9 cellular contexts compared by ENCODE assay signal in the genomic region with DNA sequence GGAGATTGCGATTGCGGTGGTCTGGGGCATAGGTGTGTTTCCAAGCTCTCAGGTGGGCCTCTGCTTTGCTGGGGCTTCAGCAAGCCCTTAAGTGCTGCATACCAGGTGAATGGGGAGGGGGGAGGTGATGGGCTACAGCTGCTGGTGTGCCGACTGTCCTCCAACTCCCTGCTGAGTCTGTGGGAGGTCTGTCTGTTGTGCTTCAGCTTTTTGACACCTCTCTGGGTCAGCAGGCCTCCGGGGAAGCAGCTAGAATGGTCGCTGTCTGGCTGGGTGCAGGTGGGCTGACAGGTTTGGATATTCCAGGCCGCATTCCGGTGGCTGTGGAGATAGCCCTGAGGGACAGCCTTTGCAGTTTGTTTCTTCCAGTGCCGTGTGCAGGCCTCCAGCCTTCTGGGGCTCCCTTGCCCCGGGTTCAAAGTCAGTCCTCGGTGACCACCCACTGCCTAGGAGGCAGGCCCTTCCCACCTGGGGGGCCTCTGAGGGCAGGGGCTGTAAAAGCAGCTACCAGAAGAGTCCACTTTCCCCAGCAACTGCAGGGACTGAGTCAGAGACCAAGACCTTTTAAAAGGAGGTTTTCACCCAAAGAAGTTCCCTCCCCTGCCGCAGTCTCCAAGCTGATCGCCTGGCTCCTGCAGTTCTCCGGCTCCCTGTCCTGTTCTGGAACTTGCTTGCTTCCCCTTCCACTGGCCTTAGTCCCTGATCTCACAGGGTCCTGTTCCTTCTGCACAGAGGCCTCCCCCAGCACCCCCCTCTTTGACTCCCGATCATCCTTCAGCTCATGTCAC. TPM values are rescaled to one million over a fixed set of nuclear protein-coding genes. Genes with fewer than 3 reads are reported as not detected.
DNase-seq lines count a peak whose midpoint lies in the region; ATAC-seq and TF ChIP-seq lines count a peak whose summit lies in the region.
"Had no signal": no experiment of that assay in that cellular context is flagged by ENCODE, and none has a peak within 500 bp of the region (broad histone marks: within the 10 kb centered on the region; RNA-seq: fewer than 3 reads in every experiment).

No MANE protein-coding gene starts in this region.

- CTCF ChIA-PET in activated CD4-positive, alpha-beta memory T cell treated with anti-CD3 and anti-CD28 coated beads for 36 hours (lab: Charles Lee), result interaction anchor here (0.6 to 3.7 kb wide), 8 partner anchors 8 to 243 kb away, joined by 3 to 37 read pairs (median 4); a partner anchor contains a TSS

- peak overlapping the region; percentile 62 for H3K4me3 ChIP-seq in fibroblast of mammary gland (ENCODE audit: control insufficient read depth, low read depth, low read length)

- DNase-seq in SIG-M5 treated with dmso at 0.1 percent for 504 hours (lab: John Stamatoyannopoulos, UW; ENCODE audit: unreplicated experiment) (peak; percentile 55), SIG-M5 (lab: John Stamatoyannopoulos, UW) (no peak), fibroblast of mammary gland (ENCODE audit: low read depth) (peak; percentile 52), DMS79 treated with DMSO at 0.1 percent for 48 hours (lab: John Stamatoyannopoulos, UW) (no peak), KG1 (lab: John Stamatoyannopoulos, UW) (no peak)
- DNase-seq in activated CD4-positive, alpha-beta memory T cell treated with anti-CD3 and anti-CD28 coated beads for 36 hours, result no peak
- DNase-seq: NCI-H187 treated with DMSO at 0.1 percent for 48 hours had no signal

- TF ChIP-seq CTCF in fibroblast of mammary gland (conservative IDR thresholded peaks at IDR 0.05; ENCODE audit: control insufficient read depth, insufficient read depth, low read depth, low read length), result no peak

- H3K4me1 Mint-ChIP-seq in activated CD4-positive, alpha-beta memory T cell treated with anti-CD3 and anti-CD28 coated beads for 36 hours (ENCODE audit: low read depth), result peaks cover 79% of the 10 kb centered on the region
- H3K4me1 Mint-ChIP-seq in stimulated activated naive CD8-positive, alpha-beta T cell treated with anti-CD3 and anti-CD28 coated beads, Interleukin-15, Interleukin-2, amounts not matched to agents 100 ng/mL and 50 ng/mL, for 24 hours (ENCODE audit: low read depth), result peaks cover 83% of the 10 kb centered on the region

- peak overlapping the region; percentile 74 for H3K4me3 Mint-ChIP-seq in activated CD4-positive, alpha-beta memory T cell treated with anti-CD3 and anti-CD28 coated beads for 36 hours
- peak overlapping the region; percentile 78 for H3K4me3 Mint-ChIP-seq in stimulated activated naive CD8-positive, alpha-beta T cell treated with anti-CD3 and anti-CD28 coated beads, Interleukin-15, Interleukin-2, amounts not matched to agents 100 ng/mL and 50 ng/mL, for 24 hours

- H3K27me3 Mint-ChIP-seq in activated CD4-positive, alpha-beta memory T cell treated with anti-CD3 and anti-CD28 coated beads for 36 hours, result no peaks in the 10 kb centered on the region
- no peaks in the 10 kb centered on the region for H3K27me3 Mint-ChIP-seq in stimulated activated naive CD8-positive, alpha-beta T cell treated with anti-CD3 and anti-CD28 coated beads, Interleukin-15, Interleukin-2, amounts not matched to agents 100 ng/mL and 50 ng/mL, for 24 hours

- H3K36me3 Mint-ChIP-seq in activated CD4-positive, alpha-beta memory T cell treated with anti-CD3 and anti-CD28 coated beads for 36 hours, result peaks cover 32% of the 10 kb centered on the region
- H3K36me3 Mint-ChIP-seq in stimulated activated naive CD8-positive, alpha-beta T cell treated with anti-CD3 and anti-CD28 coated beads, Interleukin-15, Interleukin-2, amounts not matched to agents 100 ng/mL and 50 ng/mL, for 24 hours (ENCODE audit: low read depth), result peaks cover 46% of the 10 kb centered on the region

- ATAC-seq in GM19452 (IDR thresholded peaks at IDR 0.05; ENCODE audit: unreplicated experiment), result no peak

- intact Hi-C loops in activated CD4-positive, alpha-beta memory T cell treated with anti-CD3 and anti-CD28 coated beads for 36 hours (cut with micrococcal nuclease), result loop anchor here (10.0 kb wide), 1 partner anchor 533 kb away; a partner anchor contains a TSS

- no peaks in the 10 kb centered on the region for H3K9me3 Mint-ChIP-seq in activated CD4-positive, alpha-beta memory T cell treated with anti-CD3 and anti-CD28 coated beads for 36 hours
- H3K9me3 Mint-ChIP-seq in stimulated activated naive CD8-positive, alpha-beta T cell treated with anti-CD3 and anti-CD28 coated beads, Interleukin-15, Interleukin-2, amounts not matched to agents 100 ng/mL and 50 ng/mL, for 24 hours, result no peaks in the 10 kb centered on the region

- H3K27ac Mint-ChIP-seq in activated CD4-positive, alpha-beta memory T cell treated with anti-CD3 and anti-CD28 coated beads for 36 hours, result peak overlapping the region; percentile 28
- H3K27ac Mint-ChIP-seq in stimulated activated naive CD8-positive, alpha-beta T cell treated with anti-CD3 and anti-CD28 coated beads, Interleukin-15, Interleukin-2, amounts not matched to agents 100 ng/mL and 50 ng/mL, for 24 hours, result peak overlapping the region; percentile 65

- POLR2A ChIA-PET in activated CD4-positive, alpha-beta memory T cell treated with anti-CD3 and anti-CD28 coated beads for 36 hours (lab: Charles Lee), result no interaction called here

RNA-seq across cellular contexts. Expression of a gene that starts 2.0 kb away (rescaled TPM):
- 1 to 10 TPM; 7.6 to 7.9 TPM for total RNA-seq in activated CD4-positive, alpha-beta memory T cell treated with anti-CD3 and anti-CD28 coated beads for 36 hours

RNA-seq across cellular contexts. Expression of a gene that starts 7.9 kb away (rescaled TPM):
- total RNA-seq in activated CD4-positive, alpha-beta memory T cell treated with anti-CD3 and anti-CD28 coated beads for 36 hours, result 1,000 to 10,000 TPM; 1,460 to 1,580 TPM

Comparison
In these comparisons a context has a peak if more than half of its experiments do, and no peak if none do; other contexts are left out.
1. DNase-seq: peak in SIG-M5 treated with dmso at 0.1 percent for 504 hours (single experiment) and fibroblast of mammary gland (single experiment); none in SIG-M5 (single experiment), activated CD4-positive, alpha-beta memory T cell treated with anti-CD3 and anti-CD28 coated beads for 36 hours (single experiment), DMS79 treated with DMSO at 0.1 percent for 48 hours (single experiment) and KG1 (single experiment).